Comparison of ENCODE assay signal across 15 cellular contexts in the genomic region with DNA sequence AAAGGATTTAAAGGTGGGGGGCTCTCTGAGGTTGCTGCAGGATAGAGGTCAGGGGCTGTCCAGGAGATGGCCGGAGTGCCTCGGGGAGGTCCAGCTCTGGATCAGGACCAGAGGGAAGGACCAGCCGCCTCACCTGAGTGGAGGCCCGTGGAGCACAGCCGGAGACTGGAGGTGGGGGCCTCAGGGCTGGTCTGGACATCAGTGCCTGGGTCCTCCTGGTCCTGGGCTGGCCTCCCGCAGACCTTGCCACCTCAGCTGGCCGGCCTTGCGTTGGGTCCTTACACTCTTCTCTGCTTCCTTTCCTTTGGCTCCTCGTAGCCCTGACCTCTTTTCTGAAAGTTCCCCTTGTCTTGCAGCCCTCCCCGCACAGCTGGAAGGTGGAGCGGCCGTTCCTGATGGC. TPM values are rescaled to one million over a fixed set of nuclear protein-coding genes. Genes with fewer than 3 reads are reported as not detected.
DNase-seq lines count a peak whose midpoint lies in the region; ATAC-seq and TF ChIP-seq lines count a peak whose summit lies in the region.
"Had no signal": no experiment of that assay in that cellular context is flagged by ENCODE, and none has a peak within 500 bp of the region (broad histone marks: within the 10 kb centered on the region; RNA-seq: fewer than 3 reads in every experiment).

No MANE protein-coding gene starts in this region.

- H3K4me2 ChIP-seq in osteoblast (ENCODE audit: insufficient read depth, low read length), result no peak overlapping the region
- H3K4me2 ChIP-seq: SK-N-SH had no signal

- 93 to 96% methylated on average over 10 to 12 of the region's 12 CpGs for WGBS in endodermal cell (ENCODE audit: insufficient coverage in 1 of 2, insufficient read length in 1 of 2), 2 experiments

- ATAC-seq in activated naive CD8-positive, alpha-beta T cell treated with anti-CD3 and anti-CD28 coated beads, Interleukin-2, amount 50 U/mL, for 24 hours, result no peak
- no peak for ATAC-seq in upper lobe of right lung

- H3K4me1 Mint-ChIP-seq in activated naive CD8-positive, alpha-beta T cell (ENCODE audit: low read depth), result peaks cover 52% of the 10 kb centered on the region
- peaks cover 55% of the 10 kb centered on the region for H3K4me1 Mint-ChIP-seq in activated naive CD8-positive, alpha-beta T cell treated with anti-CD3 and anti-CD28 coated beads, Interleukin-2, amount 50 U/mL, for 24 hours
- peaks cover 24% of the 10 kb centered on the region for H3K4me1 Mint-ChIP-seq in endodermal cell

- no peaks in the 10 kb centered on the region for H3K9me3 Mint-ChIP-seq in activated naive CD8-positive, alpha-beta T cell (ENCODE audit: low read depth)
- no peaks in the 10 kb centered on the region for H3K9me3 Mint-ChIP-seq in activated naive CD8-positive, alpha-beta T cell treated with anti-CD3 and anti-CD28 coated beads, Interleukin-2, amount 50 U/mL, for 24 hours
- no peaks in the 10 kb centered on the region for H3K9me3 Mint-ChIP-seq in endodermal cell
- H3K9me3 Mint-ChIP-seq: CD8-positive, alpha-beta memory T cell; dendritic cell treated with granulocyte-macrophage colony-stimulating factor and Interleukin-4, amounts not matched to agents 40 ng/mL and 50 ng/mL, for 4 days had no signal

- H3K27me3 ChIP-seq in endodermal cell (ENCODE audit: control insufficient read depth, insufficient read depth, low read length, poor library complexity, severe bottlenecking), result no peaks in the 10 kb centered on the region
- H3K27me3 ChIP-seq in osteoblast (ENCODE audit: insufficient read depth, low read length), result no peaks in the 10 kb centered on the region
- H3K27me3 ChIP-seq in upper lobe of right lung, result no peaks in the 10 kb centered on the region

- TF ChIP-seq CTCF in endodermal cell (conservative IDR thresholded peaks at IDR 0.05), result no peak
- no peak for TF ChIP-seq CTCF in osteoblast (IDR thresholded peaks at IDR 0.05; ENCODE audit: extremely low read depth, low read depth, low read length)
- TF ChIP-seq CTCF in upper lobe of right lung (IDR thresholded peaks at IDR 0.05), result no peak

- peaks cover 18% of the 10 kb centered on the region for H4K20me1 ChIP-seq in osteoblast (ENCODE audit: insufficient read depth, low read length)

- no peaks in the 10 kb centered on the region for H3K4me1 ChIP-seq in endodermal cell (ENCODE audit: control insufficient read depth, insufficient read depth, low read length)
- H3K4me1 ChIP-seq in osteoblast (ENCODE audit: insufficient read depth, low read length), result peaks cover 20% of the 10 kb centered on the region
- H3K4me1 ChIP-seq in upper lobe of right lung, result peaks cover 46% of the 10 kb centered on the region

- H3K9me3 ChIP-seq in endodermal cell (ENCODE audit: control insufficient read depth, low read length) (no peaks in the 10 kb centered on the region), osteoblast (ENCODE audit: low read depth, low read length) (no peaks in the 10 kb centered on the region), upper lobe of right lung (no peaks in the 10 kb centered on the region)
- H3K9me3 ChIP-seq: SK-N-SH had no signal

- no peak overlapping the region for H3K4me3 Mint-ChIP-seq in activated naive CD8-positive, alpha-beta T cell
- no peak overlapping the region for H3K4me3 Mint-ChIP-seq in activated naive CD8-positive, alpha-beta T cell treated with anti-CD3 and anti-CD28 coated beads, Interleukin-2, amount 50 U/mL, for 24 hours
- no peak overlapping the region for H3K4me3 Mint-ChIP-seq in endodermal cell
- H3K4me3 Mint-ChIP-seq: dendritic cell treated with granulocyte-macrophage colony-stimulating factor and Interleukin-4, amounts not matched to agents 40 ng/mL and 50 ng/mL, for 4 days had no signal

- H3K27me3 Mint-ChIP-seq in activated naive CD8-positive, alpha-beta T cell, result no peaks in the 10 kb centered on the region
- H3K27me3 Mint-ChIP-seq in activated naive CD8-positive, alpha-beta T cell treated with anti-CD3 and anti-CD28 coated beads, Interleukin-2, amount 50 U/mL, for 24 hours, result no peaks in the 10 kb centered on the region
- H3K27me3 Mint-ChIP-seq in endodermal cell (ENCODE audit: insufficient read depth), result no peaks in the 10 kb centered on the region
- H3K27me3 Mint-ChIP-seq: CD8-positive, alpha-beta memory T cell had no signal

- peaks cover 92% of the 10 kb centered on the region for H3K79me2 ChIP-seq in osteoblast (ENCODE audit: insufficient read depth, low read length)

- H2AFZ ChIP-seq in osteoblast (ENCODE audit: low read length), result no peak overlapping the region

- no peak overlapping the region for H3K4me3 ChIP-seq in endodermal cell (ENCODE audit: low read length)
- H3K4me3 ChIP-seq in osteoblast (ENCODE audit: insufficient read depth, low read length), result no peak overlapping the region
- no peak overlapping the region for H3K4me3 ChIP-seq in upper lobe of right lung

- H3K27ac ChIP-seq in endodermal cell (ENCODE audit: low read depth, low read length) (no peak overlapping the region), osteoblast (ENCODE audit: low read depth, low read length) (peak overlapping the region; percentile 98), upper lobe of right lung (peak overlapping the region; percentile 19)

- H3K27ac Mint-ChIP-seq in activated naive CD8-positive, alpha-beta T cell, result peak overlapping the region; percentile 79
- no peak overlapping the region for H3K27ac Mint-ChIP-seq in activated naive CD8-positive, alpha-beta T cell treated with anti-CD3 and anti-CD28 coated beads, Interleukin-2, amount 50 U/mL, for 24 hours
- H3K27ac Mint-ChIP-seq in endodermal cell, result peak overlapping the region; percentile 81
- H3K27ac Mint-ChIP-seq: dendritic cell treated with granulocyte-macrophage colony-stimulating factor and Interleukin-4, amounts not matched to agents 40 ng/mL and 50 ng/mL, for 4 days had no signal

- no peak overlapping the region for H3K9ac ChIP-seq in endodermal cell (ENCODE audit: extremely low read depth, low read length, poor library complexity, severe bottlenecking)

- peaks cover 7% of the 10 kb centered on the region for H3K36me3 Mint-ChIP-seq in activated naive CD8-positive, alpha-beta T cell
- peaks cover 18% of the 10 kb centered on the region for H3K36me3 Mint-ChIP-seq in activated naive CD8-positive, alpha-beta T cell treated with anti-CD3 and anti-CD28 coated beads, Interleukin-2, amount 50 U/mL, for 24 hours (ENCODE audit: low read depth)
- peaks cover 39% of the 10 kb centered on the region for H3K36me3 Mint-ChIP-seq in endodermal cell (ENCODE audit: low read depth)

- intact Hi-C loops in upper lobe of right lung (cut with DNase I), result no loop called here

- H3K36me3 ChIP-seq in endodermal cell (ENCODE audit: control insufficient read depth, insufficient read depth, low read length) (peaks cover 33% of the 10 kb centered on the region), osteoblast (ENCODE audit: insufficient read depth, low read length) (peaks cover 9% of the 10 kb centered on the region), upper lobe of right lung (no peaks in the 10 kb centered on the region)

- no peak for DNase-seq in activated naive CD8-positive, alpha-beta T cell treated with anti-CD3 and anti-CD28 coated beads, Interleukin-2, amount 50 U/mL, for 24 hours
- no peak for DNase-seq in endodermal cell
- no peak for DNase-seq in osteoblast (ENCODE audit: insufficient read length, low spot score, missing footprints)
- DNase-seq in upper lobe of right lung, result no peak
- no peak for DNase-seq in cerebellar cortex (ENCODE audit: low spot score)
- DNase-seq in NCI-H2196 (lab: John Stamatoyannopoulos, UW; ENCODE audit: unreplicated experiment), result no peak
- DNase-seq in AG08396 (ENCODE audit: low spot score), result no peak
- DNase-seq: GDM1; NCI-H1105; NCI-H2171 treated with DMSO at 0.1 percent for 48 hours; SK-N-SH; stimulated activated CD4-positive, alpha-beta T cell treated with anti-CD3 and anti-CD28 coated beads, Interleukin-4, amount 100 ng/mL, for 24 hours had no signal

RNA-seq across cellular contexts. Expression of a gene that starts 2.0 kb away (rescaled TPM):
- 100 to 1,000 TPM; 133 to 136 TPM for total RNA-seq in endodermal cell
- polyA plus RNA-seq in endodermal cell (2013, experiment 1 of 2), result 114 TPM
- polyA plus RNA-seq in endodermal cell (2013, experiment 2 of 2), result 103 TPM
- 109 and 126 TPM in 2 replicates for total RNA-seq in osteoblast
- 127 TPM for total RNA-seq in upper lobe of right lung

RNA-seq across cellular contexts. Expression of a gene that starts 42.1 kb away (rescaled TPM):
- 10 to 100 TPM; 73.3 to 84.3 TPM for total RNA-seq in endodermal cell
- 49.1 TPM for polyA plus RNA-seq in endodermal cell (2013, experiment 1 of 2)
- 46.6 TPM for polyA plus RNA-seq in endodermal cell (2013, experiment 2 of 2)
- total RNA-seq in osteoblast, result 17.7 and 18.9 TPM in 2 replicates
- 35.1 TPM for total RNA-seq in upper lobe of right lung
